2 cellular contexts compared by ENCODE assay signal in the genomic region with DNA sequence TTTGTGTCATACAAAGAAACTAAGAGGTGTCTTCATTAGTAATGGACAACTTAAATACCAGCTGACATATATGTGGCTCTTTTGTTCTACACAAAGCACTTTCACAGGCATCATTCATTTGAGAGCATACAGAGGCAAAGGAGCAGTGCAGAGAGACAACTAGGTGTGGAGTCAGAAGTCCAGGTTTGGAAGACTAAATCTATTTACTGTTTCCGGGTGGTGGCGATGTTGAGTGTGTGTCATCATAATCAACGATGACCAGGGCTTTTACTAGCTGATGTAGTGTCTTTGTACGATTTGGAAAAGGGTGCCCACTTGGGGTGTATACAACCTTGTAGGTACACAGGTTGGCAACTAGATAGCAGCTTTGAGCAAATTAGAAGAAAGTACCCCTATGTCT.
TF ChIP-seq lines count a peak whose summit lies in the region.

No MANE protein-coding gene starts in this region.

TF ChIP-seq in A549, 52 proteins besides CTCF, POLR2A, EP300 and RAD21 (continued from another document):
- TF ChIP-seq KDM1A (IDR thresholded peaks at IDR 0.05; ENCODE audit: low read depth) (no peak), RCOR1 (IDR thresholded peaks at IDR 0.05; ENCODE audit: low read depth, low read length) (no peak), JUN (IDR thresholded peaks at IDR 0.05) (no peak), SREBF2 (IDR thresholded peaks at IDR 0.05) (no peak), HOXB5 (CRISPR knock-in tag; IDR thresholded peaks at IDR 0.05) (no peak)
- TF ChIP-seq, protein P1, sequence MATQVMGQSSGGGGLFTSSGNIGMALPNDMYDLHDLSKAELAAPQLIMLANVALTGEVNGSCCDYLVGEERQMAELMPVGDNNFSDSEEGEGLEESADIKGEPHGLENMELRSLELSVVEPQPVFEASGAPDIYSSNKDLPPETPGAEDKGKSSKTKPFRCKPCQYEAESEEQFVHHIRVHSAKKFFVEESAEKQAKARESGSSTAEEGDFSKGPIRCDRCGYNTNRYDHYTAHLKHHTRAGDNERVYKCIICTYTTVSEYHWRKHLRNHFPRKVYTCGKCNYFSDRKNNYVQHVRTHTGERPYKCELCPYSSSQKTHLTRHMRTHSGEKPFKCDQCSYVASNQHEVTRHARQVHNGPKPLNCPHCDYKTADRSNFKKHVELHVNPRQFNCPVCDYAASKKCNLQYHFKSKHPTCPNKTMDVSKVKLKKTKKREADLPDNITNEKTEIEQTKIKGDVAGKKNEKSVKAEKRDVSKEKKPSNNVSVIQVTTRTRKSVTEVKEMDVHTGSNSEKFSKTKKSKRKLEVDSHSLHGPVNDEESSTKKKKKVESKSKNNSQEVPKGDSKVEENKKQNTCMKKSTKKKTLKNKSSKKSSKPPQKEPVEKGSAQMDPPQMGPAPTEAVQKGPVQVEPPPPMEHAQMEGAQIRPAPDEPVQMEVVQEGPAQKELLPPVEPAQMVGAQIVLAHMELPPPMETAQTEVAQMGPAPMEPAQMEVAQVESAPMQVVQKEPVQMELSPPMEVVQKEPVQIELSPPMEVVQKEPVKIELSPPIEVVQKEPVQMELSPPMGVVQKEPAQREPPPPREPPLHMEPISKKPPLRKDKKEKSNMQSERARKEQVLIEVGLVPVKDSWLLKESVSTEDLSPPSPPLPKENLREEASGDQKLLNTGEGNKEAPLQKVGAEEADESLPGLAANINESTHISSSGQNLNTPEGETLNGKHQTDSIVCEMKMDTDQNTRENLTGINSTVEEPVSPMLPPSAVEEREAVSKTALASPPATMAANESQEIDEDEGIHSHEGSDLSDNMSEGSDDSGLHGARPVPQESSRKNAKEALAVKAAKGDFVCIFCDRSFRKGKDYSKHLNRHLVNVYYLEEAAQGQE (IDR thresholded peaks at IDR 0.05), result no peak
- TF ChIP-seq, protein P2, sequence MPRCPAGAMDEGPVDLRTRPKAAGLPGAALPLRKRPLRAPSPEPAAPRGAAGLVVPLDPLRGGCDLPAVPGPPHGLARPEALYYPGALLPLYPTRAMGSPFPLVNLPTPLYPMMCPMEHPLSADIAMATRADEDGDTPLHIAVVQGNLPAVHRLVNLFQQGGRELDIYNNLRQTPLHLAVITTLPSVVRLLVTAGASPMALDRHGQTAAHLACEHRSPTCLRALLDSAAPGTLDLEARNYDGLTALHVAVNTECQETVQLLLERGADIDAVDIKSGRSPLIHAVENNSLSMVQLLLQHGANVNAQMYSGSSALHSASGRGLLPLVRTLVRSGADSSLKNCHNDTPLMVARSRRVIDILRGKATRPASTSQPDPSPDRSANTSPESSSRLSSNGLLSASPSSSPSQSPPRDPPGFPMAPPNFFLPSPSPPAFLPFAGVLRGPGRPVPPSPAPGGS (IDR thresholded peaks at IDR 0.05), result no peak
- TF ChIP-seq, protein P3, sequence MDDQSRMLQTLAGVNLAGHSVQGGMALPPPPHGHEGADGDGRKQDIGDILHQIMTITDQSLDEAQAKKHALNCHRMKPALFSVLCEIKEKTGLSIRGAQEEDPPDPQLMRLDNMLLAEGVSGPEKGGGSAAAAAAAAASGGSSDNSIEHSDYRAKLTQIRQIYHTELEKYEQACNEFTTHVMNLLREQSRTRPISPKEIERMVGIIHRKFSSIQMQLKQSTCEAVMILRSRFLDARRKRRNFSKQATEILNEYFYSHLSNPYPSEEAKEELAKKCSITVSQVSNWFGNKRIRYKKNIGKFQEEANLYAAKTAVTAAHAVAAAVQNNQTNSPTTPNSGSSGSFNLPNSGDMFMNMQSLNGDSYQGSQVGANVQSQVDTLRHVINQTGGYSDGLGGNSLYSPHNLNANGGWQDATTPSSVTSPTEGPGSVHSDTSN (IDR thresholded peaks at IDR 0.05), result no peak

TF ChIP-seq in K562, 482 proteins besides CTCF, POLR2A, EP300 and RAD21:
- TF ChIP-seq, protein P4, sequence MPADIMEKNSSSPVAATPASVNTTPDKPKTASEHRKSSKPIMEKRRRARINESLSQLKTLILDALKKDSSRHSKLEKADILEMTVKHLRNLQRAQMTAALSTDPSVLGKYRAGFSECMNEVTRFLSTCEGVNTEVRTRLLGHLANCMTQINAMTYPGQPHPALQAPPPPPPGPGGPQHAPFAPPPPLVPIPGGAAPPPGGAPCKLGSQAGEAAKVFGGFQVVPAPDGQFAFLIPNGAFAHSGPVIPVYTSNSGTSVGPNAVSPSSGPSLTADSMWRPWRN (IDR thresholded peaks at IDR 0.05; ENCODE audit: low read depth), result no peak
- TF ChIP-seq IRF2 (CRISPR knock-in tag; IDR thresholded peaks at IDR 0.05), result no peak
- TF ChIP-seq CREB1 (IDR thresholded peaks at IDR 0.05), result no peak
- TF ChIP-seq CREB1 (CRISPR knock-in tag; IDR thresholded peaks at IDR 0.05), result no peak
TF ChIP-seq in K562: peak in this region for 0.
